In genomic region chr11:9208726-9209501, GRCh38 we compare ENCODE assay signal across 10 cellular contexts. TPM values are rescaled to one million over a fixed set of nuclear protein-coding genes. Genes with fewer than 3 reads are reported as not detected.
DNase-seq lines count a peak whose midpoint lies in the region; ATAC-seq and TF ChIP-seq lines count a peak whose summit lies in the region.
"Had no signal": no experiment of that assay in that cellular context is flagged by ENCODE, and none has a peak within 500 bp of the region (broad histone marks: within the 10 kb centered on the region; RNA-seq: fewer than 3 reads in every experiment).

No MANE protein-coding gene starts in this region.

- H3K36me3 Mint-ChIP-seq in T-cell, result peaks cover 4% of the 10 kb centered on the region
- H3K36me3 Mint-ChIP-seq in mesothelial cell of epicardium, result no peaks in the 10 kb centered on the region

- CTCF ChIA-PET in T-cell (lab: Charles Lee), result interaction anchor here (0.6 to 1.0 kb wide), 4 partner anchors 9 to 326 kb away, joined by 3 to 5 read pairs (median 4); no protein-coding TSS in a partner anchor

- H3K4me3 ChIP-seq in colonic mucosa, result no peak overlapping the region

- no peak overlapping the region for H3K9ac ChIP-seq in colonic mucosa (ENCODE audit: low read depth in 2 of 2, low read length in 2 of 2)

- ATAC-seq in GM18498 (IDR thresholded peaks at IDR 0.05; ENCODE audit: unreplicated experiment) (peak; percentile 44), GM21786 (IDR thresholded peaks at IDR 0.05; ENCODE audit: unreplicated experiment) (peak; percentile 42), T-cell (replicated peaks in 1 of 4) (peak in 1 of 4 experiments; percentile 7), GM18519 (IDR thresholded peaks at IDR 0.05; ENCODE audit: low FRiP score, unreplicated experiment) (no peak)

- H3K4me1 Mint-ChIP-seq in T-cell (peaks cover 49 to 61% (median 56%) of the 10 kb centered on the region in 3 donors), mesothelial cell of epicardium (peaks cover 41% of the 10 kb centered on the region)

- H3K27me3 Mint-ChIP-seq in T-cell (no peaks in the 10 kb centered on the region), mesothelial cell of epicardium (ENCODE audit: low read depth) (no peaks in the 10 kb centered on the region)

- no peak for DNase-seq in T-cell
- no peak for DNase-seq in mesothelial cell of epicardium (ENCODE audit: low spot score in 2 of 2, unreplicated experiment in 2 of 2)
- no peak for DNase-seq in colonic mucosa
- DNase-seq in DMS153 treated with DMSO at 0.1 percent for 48 hours (lab: John Stamatoyannopoulos, UW; ENCODE audit: unreplicated experiment), result no peak
- DNase-seq: erythroblast, H7, SIG-M5 had no signal

- no peak overlapping the region for H3K27ac ChIP-seq in colonic mucosa

- POLR2A ChIA-PET in T-cell (lab: Charles Lee), result interaction anchor here (0.6 kb wide), 2 partner anchors 32 to 177 kb away, joined by 3 to 5 read pairs; no protein-coding TSS in a partner anchor

- H3K27ac Mint-ChIP-seq in T-cell (peak overlapping the region; percentile 1 to 29), mesothelial cell of epicardium (peak overlapping the region; percentile 64)

- H3K9me3 Mint-ChIP-seq in T-cell (no peaks in the 10 kb centered on the region), mesothelial cell of epicardium (no peaks in the 10 kb centered on the region)

- no peaks in the 10 kb centered on the region for H3K36me3 ChIP-seq in colonic mucosa

- H3K4me3 Mint-ChIP-seq in T-cell, result no peak overlapping the region
- H3K4me3 Mint-ChIP-seq in mesothelial cell of epicardium, result no peak overlapping the region

- H3K9me3 ChIP-seq in colonic mucosa, result no peaks in the 10 kb centered on the region

- no peak for TF ChIP-seq CTCF in mesothelial cell of epicardium (IDR thresholded peaks at IDR 0.05; ENCODE audit: unreplicated experiment)
- TF ChIP-seq CTCF in colonic mucosa (IDR thresholded peaks at IDR 0.05), result no peak

- H3K27me3 ChIP-seq in colonic mucosa, result no peaks in the 10 kb centered on the region

- intact Hi-C loops in colonic mucosa (cut with DNase I), result no loop called here

- H3K4me1 ChIP-seq in colonic mucosa, result no peaks in the 10 kb centered on the region

RNA-seq across cellular contexts. Expression of gene DENND5A, which starts 56.2 kb away (rescaled TPM):
- 100 to 1,000 TPM in 2 of 5 donors, 10 to 100 TPM in 3; 57.8 to 151 (median 84.2) TPM for total RNA-seq in T-cell
- total RNA-seq in mesothelial cell of epicardium, result 84.9 to 89.6 TPM (median 85.5 TPM) in 3 replicates
- 10 to 100 TPM in 1 of 2 donors, 1 to 10 TPM in 1; 7.0 to 24.8 TPM for total RNA-seq in colonic mucosa
